In genomic region chr16:83023011-83023410, GRCh38 we compare ENCODE assay signal across 2 cellular contexts.
TF ChIP-seq lines count a peak whose summit lies in the region.

No MANE protein-coding gene starts in this region.

TF ChIP-seq in SK-N-SH, 30 proteins besides CTCF, POLR2A, EP300 and RAD21 (continued from another document):
- TF ChIP-seq TCF12 (IDR thresholded peaks at IDR 0.05) (no peak), RFX5 (IDR thresholded peaks at IDR 0.05; ENCODE audit: low read length) (no peak), GABPA (IDR thresholded peaks at IDR 0.05; ENCODE audit: low read depth) (no peak)

TF ChIP-seq in SK-N-SH treated with all-trans-retinoic acid at 6 μM for 48 hours, 23 proteins besides CTCF, POLR2A, EP300 and RAD21 (continued from another document):
- no peak for TF ChIP-seq OSR1 (CRISPR knock-in tag; IDR thresholded peaks at IDR 0.05)
- TF ChIP-seq ESRRG (CRISPR knock-in tag; IDR thresholded peaks at IDR 0.05), result no peak
- TF ChIP-seq TOX (CRISPR knock-in tag; IDR thresholded peaks at IDR 0.05; ENCODE audit: borderline replicate concordance), result no peak
- TF ChIP-seq ZFP30 (CRISPR knock-in tag; IDR thresholded peaks at IDR 0.05), result no peak
- TF ChIP-seq ZC3H10 (CRISPR knock-in tag; IDR thresholded peaks at IDR 0.05), result no peak
- TF ChIP-seq, protein P1, sequence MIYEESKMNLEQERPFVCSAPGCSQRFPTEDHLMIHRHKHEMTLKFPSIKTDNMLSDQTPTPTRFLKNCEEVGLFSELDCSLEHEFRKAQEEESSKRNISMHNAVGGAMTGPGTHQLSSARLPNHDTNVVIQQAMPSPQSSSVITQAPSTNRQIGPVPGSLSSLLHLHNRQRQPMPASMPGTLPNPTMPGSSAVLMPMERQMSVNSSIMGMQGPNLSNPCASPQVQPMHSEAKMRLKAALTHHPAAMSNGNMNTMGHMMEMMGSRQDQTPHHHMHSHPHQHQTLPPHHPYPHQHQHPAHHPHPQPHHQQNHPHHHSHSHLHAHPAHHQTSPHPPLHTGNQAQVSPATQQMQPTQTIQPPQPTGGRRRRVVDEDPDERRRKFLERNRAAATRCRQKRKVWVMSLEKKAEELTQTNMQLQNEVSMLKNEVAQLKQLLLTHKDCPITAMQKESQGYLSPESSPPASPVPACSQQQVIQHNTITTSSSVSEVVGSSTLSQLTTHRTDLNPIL (CRISPR knock-in tag; IDR thresholded peaks at IDR 0.05; ENCODE audit: low read depth), result no peak
- TF ChIP-seq, protein P2, sequence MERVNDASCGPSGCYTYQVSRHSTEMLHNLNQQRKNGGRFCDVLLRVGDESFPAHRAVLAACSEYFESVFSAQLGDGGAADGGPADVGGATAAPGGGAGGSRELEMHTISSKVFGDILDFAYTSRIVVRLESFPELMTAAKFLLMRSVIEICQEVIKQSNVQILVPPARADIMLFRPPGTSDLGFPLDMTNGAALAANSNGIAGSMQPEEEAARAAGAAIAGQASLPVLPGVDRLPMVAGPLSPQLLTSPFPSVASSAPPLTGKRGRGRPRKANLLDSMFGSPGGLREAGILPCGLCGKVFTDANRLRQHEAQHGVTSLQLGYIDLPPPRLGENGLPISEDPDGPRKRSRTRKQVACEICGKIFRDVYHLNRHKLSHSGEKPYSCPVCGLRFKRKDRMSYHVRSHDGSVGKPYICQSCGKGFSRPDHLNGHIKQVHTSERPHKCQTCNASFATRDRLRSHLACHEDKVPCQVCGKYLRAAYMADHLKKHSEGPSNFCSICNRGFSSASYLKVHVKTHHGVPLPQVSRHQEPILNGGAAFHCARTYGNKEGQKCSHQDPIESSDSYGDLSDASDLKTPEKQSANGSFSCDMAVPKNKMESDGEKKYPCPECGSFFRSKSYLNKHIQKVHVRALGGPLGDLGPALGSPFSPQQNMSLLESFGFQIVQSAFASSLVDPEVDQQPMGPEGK (CRISPR knock-in tag; IDR thresholded peaks at IDR 0.05; ENCODE audit: borderline replicate concordance), result no peak
- no peak for TF ChIP-seq CSDC2 (CRISPR knock-in tag; IDR thresholded peaks at IDR 0.05)
- no peak for TF ChIP-seq ZNF70 (CRISPR knock-in tag; IDR thresholded peaks at IDR 0.05)
